In genomic region chr2:17628349-17629261, GRCh38 we compare ENCODE assay signal across 15 cellular contexts.
A peak's percentile ranks its signal among the peaks of the same experiment; 100 is the strongest.
DNase-seq lines count a peak whose midpoint lies in the region; ATAC-seq, FAIRE-seq and TF ChIP-seq lines count a peak whose summit lies in the region.
"Had no signal": no experiment of that assay in that cellular context is flagged by ENCODE, and none has a peak within 500 bp of the region (broad histone marks: within the 10 kb centered on the region; RNA-seq: fewer than 3 reads in every experiment).

No MANE protein-coding gene starts in this region.

- no peak overlapping the region for H2AFZ ChIP-seq in GM12878 (ENCODE audit: control insufficient read depth, low read depth, low read length)
- H2AFZ ChIP-seq: GM23248 had no signal

- H3K4me1 ChIP-seq in GM12878 (ENCODE audit: control insufficient read depth, insufficient read depth, low read length), result no peaks in the 10 kb centered on the region
- H3K4me1 ChIP-seq: tibial artery had no signal

- H3K27me3 Mint-ChIP-seq in stimulated activated naive CD8-positive, alpha-beta T cell treated with anti-CD3 and anti-CD28 coated beads, Interleukin-15, amount 100 ng/mL, for 72 hours, result peaks cover 8% of the 10 kb centered on the region
- H3K27me3 Mint-ChIP-seq in activated naive CD4-positive, alpha-beta T cell treated with anti-CD3 and anti-CD28 coated beads for 36 hours (ENCODE audit: low read depth), result peaks cover 6% of the 10 kb centered on the region

- no peaks in the 10 kb centered on the region for H3K79me2 ChIP-seq in GM12878 (ENCODE audit: control insufficient read depth, insufficient read depth, low read length)

- peak; percentile 66 for FAIRE-seq in GM12878 (lab: Jason Lieb, UNC)
- FAIRE-seq: TTC549 had no signal

- no peaks in the 10 kb centered on the region for H4K20me1 ChIP-seq in GM12878 (ENCODE audit: control insufficient read depth, insufficient read depth)

- intact Hi-C loops in GM12878 (cut with micrococcal nuclease; ENCODE audit: unreplicated experiment), result no loop called here
- intact Hi-C loops in activated naive CD4-positive, alpha-beta T cell treated with anti-CD3 and anti-CD28 coated beads for 36 hours (cut with micrococcal nuclease), result no loop called here

- RAD21 ChIA-PET in GM12878 (lab: Charles Lee; ENCODE audit: unreplicated experiment), result no interaction called here

- H3K27ac ChIP-seq in GM12878 (ENCODE audit: control insufficient read depth, insufficient read depth), result no peak overlapping the region
- H3K27ac ChIP-seq: GM23248, tibial artery had no signal

- TF ChIP-seq CTCF in GM12878 (IDR thresholded peaks at IDR 0.05 in 2 of 3, conservative IDR thresholded peaks at IDR 0.05 in 1 of 3; ENCODE audit: control insufficient read depth in 2 of 3, extremely low read depth in 1 of 3, insufficient read depth in 1 of 3, low read depth in 3 of 3, low read length in 3 of 3), result no peak

- H3K9me3 Mint-ChIP-seq in stimulated activated naive CD8-positive, alpha-beta T cell treated with anti-CD3 and anti-CD28 coated beads, Interleukin-15, amount 100 ng/mL, for 72 hours, result no peaks in the 10 kb centered on the region
- no peaks in the 10 kb centered on the region for H3K9me3 Mint-ChIP-seq in activated naive CD4-positive, alpha-beta T cell treated with anti-CD3 and anti-CD28 coated beads for 36 hours

- H3K4me1 Mint-ChIP-seq in stimulated activated naive CD8-positive, alpha-beta T cell treated with anti-CD3 and anti-CD28 coated beads, Interleukin-15, amount 100 ng/mL, for 72 hours, result no peaks in the 10 kb centered on the region
- no peaks in the 10 kb centered on the region for H3K4me1 Mint-ChIP-seq in activated naive CD4-positive, alpha-beta T cell treated with anti-CD3 and anti-CD28 coated beads for 36 hours (ENCODE audit: low read depth)

- no peaks in the 10 kb centered on the region for H3K9me3 ChIP-seq in GM12878 (replicated peaks; ENCODE audit: control insufficient read depth, insufficient read depth, low read length)

- H3K4me3 ChIP-seq in GM12878, result no peak overlapping the region
- H3K4me3 ChIP-seq: GM23248, tibial artery had no signal

- CTCF ChIA-PET in GM12878 (lab: Yijun Ruan, JAX), result interaction anchor here (1.0 to 3.5 kb wide), 5 partner anchors 18 to 149 kb away, joined by 3 to 25 read pairs (median 4); no protein-coding TSS in a partner anchor
- CTCF ChIA-PET in activated naive CD4-positive, alpha-beta T cell treated with anti-CD3 and anti-CD28 coated beads for 36 hours (lab: Charles Lee), result no interaction called here

- 0% methylated on average over 2 of the region's 2 CpGs for WGBS in GM12878 (ENCODE audit: insufficient coverage, insufficient replicate concordance, low lambda C conversion rate, missing lambda C conversion rate)

- H3K36me3 ChIP-seq in GM12878 (ENCODE audit: control insufficient read depth in 2 of 2, insufficient read depth in 2 of 2, low read length in 1 of 2), result no peaks in the 10 kb centered on the region
- H3K36me3 ChIP-seq: tibial artery had no signal

- TF ChIP-seq EP300 in GM12878 (IDR thresholded peaks at IDR 0.05; ENCODE audit: borderline replicate concordance in 1 of 2, control insufficient read depth in 1 of 2, low read depth in 2 of 2, low read length in 2 of 2), result no peak

- TF ChIP-seq POLR2A in GM12878 (IDR thresholded peaks at IDR 0.05; ENCODE audit: low read depth, low read length), result no peak

- BruUV-seq in GM12878 (replicated peaks; lab: Mats Ljungman, UMichigan), result no TSS peak

- no peaks in the 10 kb centered on the region for H3K27me3 ChIP-seq in GM12878 (replicated peaks in 1 of 2; ENCODE audit: control insufficient read depth in 2 of 2, insufficient read depth in 2 of 2, low read length in 1 of 2)
- H3K27me3 ChIP-seq: tibial artery had no signal

- H3K9ac ChIP-seq in GM12878 (ENCODE audit: control insufficient read depth, insufficient read depth, low read length), result no peak overlapping the region
- H3K9ac ChIP-seq: GM23248 had no signal

- in situ Hi-C loops in GM12878 (cut with MboI), result no loop called here

- POLR2A ChIA-PET in GM12878 (lab: Charles Lee), result no interaction called here

- SMC1A ChIA-PET in GM12878 (lab: Charles Lee; ENCODE audit: uncharacterized antibody, unreplicated experiment), result interaction anchor here (0.6 to 2.1 kb wide), 4 partner anchors 17 to 549 kb away, joined by 3 to 5 read pairs (median 4); no protein-coding TSS in a partner anchor

- H3K4me3 Mint-ChIP-seq in stimulated activated naive CD8-positive, alpha-beta T cell treated with anti-CD3 and anti-CD28 coated beads, Interleukin-15, amount 100 ng/mL, for 72 hours, result no peak overlapping the region
- no peak overlapping the region for H3K4me3 Mint-ChIP-seq in activated naive CD4-positive, alpha-beta T cell treated with anti-CD3 and anti-CD28 coated beads for 36 hours

- TF ChIP-seq RAD21 in GM12878 (IDR thresholded peaks at IDR 0.05; ENCODE audit: insufficient read depth, low read depth, low read length), result no peak

- no peak for DNase-seq in stimulated activated naive CD8-positive, alpha-beta T cell treated with anti-CD3 and anti-CD28 coated beads, Interleukin-15, amount 100 ng/mL, for 72 hours
- no peak for DNase-seq in stimulated activated naive CD8-positive, alpha-beta T cell treated with anti-CD3 and anti-CD28 coated beads, Interleukin-15, Interleukin-2, amounts not matched to agents 100 U/mL and 50 U/mL, for 24 hours
- no peak for DNase-seq in GM12878 (ENCODE audit: low read depth, low spot score)
- no peak for DNase-seq in activated naive CD4-positive, alpha-beta T cell treated with anti-CD3 and anti-CD28 coated beads for 36 hours
- no peak for DNase-seq in DMS 273 treated with DMSO at 0.1 percent for 48 hours (lab: John Stamatoyannopoulos, UW)
- no peak for DNase-seq in NCI-H2227 treated with DMSO at 0.1 percent for 48 hours (lab: John Stamatoyannopoulos, UW)
- no peak for DNase-seq in T1000 (lab: John Stamatoyannopoulos, UW)
- DNase-seq: ACHN, dermis blood vessel endothelial cell, GM23248, NCI-H510A, tibial artery had no signal

- H3K4me2 ChIP-seq in GM12878 (ENCODE audit: control insufficient read depth, insufficient read depth), result no peak overlapping the region

- H3K36me3 Mint-ChIP-seq in activated naive CD4-positive, alpha-beta T cell treated with anti-CD3 and anti-CD28 coated beads for 36 hours (ENCODE audit: low read depth), result no peaks in the 10 kb centered on the region

- peak overlapping the region in 1 of 2 donors; percentile 30 for H3K27ac Mint-ChIP-seq in stimulated activated naive CD8-positive, alpha-beta T cell treated with anti-CD3 and anti-CD28 coated beads, Interleukin-15, amount 100 ng/mL, for 72 hours
- no peak overlapping the region for H3K27ac Mint-ChIP-seq in activated naive CD4-positive, alpha-beta T cell treated with anti-CD3 and anti-CD28 coated beads for 36 hours

- peak; percentile 47 for ATAC-seq in stimulated activated naive CD8-positive, alpha-beta T cell treated with anti-CD3 and anti-CD28 coated beads, Interleukin-15, amount 100 ng/mL, for 72 hours
- no peak for ATAC-seq in stimulated activated naive CD8-positive, alpha-beta T cell treated with anti-CD3 and anti-CD28 coated beads, Interleukin-15, Interleukin-2, amounts not matched to agents 100 U/mL and 50 U/mL, for 24 hours
- ATAC-seq in HG03175 (IDR thresholded peaks at IDR 0.05; ENCODE audit: unreplicated experiment) (peak; percentile 45), GM12878 (peak; percentile 53)
- ATAC-seq: sciatic nerve had no signal

TF ChIP-seq in GM12878, 131 proteins besides CTCF, POLR2A, EP300 and RAD21:
- TF ChIP-seq LARP7 (IDR thresholded peaks at IDR 0.05) (no peak), ATF3 (IDR thresholded peaks at IDR 0.05; ENCODE audit: borderline replicate concordance, extremely low read depth, low read depth, low read length) (no peak), IRF3 (IDR thresholded peaks at IDR 0.05) (no peak), NR2F1 (conservative IDR thresholded peaks at IDR 0.05) (no peak), ASH2L (IDR thresholded peaks at IDR 0.05; ENCODE audit: borderline replicate concordance, low read depth) (no peak)
TF ChIP-seq in GM12878: peak in this region for 0.
